ENCODE assay signal across 24 cellular contexts in the genomic region with DNA sequence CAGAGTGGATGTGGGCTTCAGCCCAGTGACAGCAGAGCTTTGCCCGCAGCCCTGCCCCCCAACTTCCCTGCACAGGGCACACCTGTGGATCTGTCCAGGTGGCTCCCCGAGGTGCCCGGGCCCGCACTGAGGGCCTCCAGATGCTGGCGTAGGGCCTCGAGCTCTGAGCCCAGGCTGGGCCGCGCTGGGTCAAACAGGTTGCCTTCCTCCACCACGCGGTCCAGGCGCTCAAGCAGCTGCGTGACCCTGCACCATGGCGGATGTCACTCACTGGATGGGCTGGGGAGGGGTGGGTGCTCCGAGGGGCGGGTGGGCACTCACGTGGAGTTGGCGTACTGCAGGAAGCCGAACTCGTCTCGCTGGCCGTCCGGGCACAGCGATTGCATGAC. TPM values are rescaled to one million over a fixed set of nuclear protein-coding genes. Genes with fewer than 3 reads are reported as not detected.
DNase-seq lines count a peak whose midpoint lies in the region; ATAC-seq, FAIRE-seq and TF ChIP-seq lines count a peak whose summit lies in the region.
"Had no signal": no experiment of that assay in that cellular context is flagged by ENCODE, and none has a peak within 500 bp of the region (broad histone marks: within the 10 kb centered on the region; RNA-seq: fewer than 3 reads in every experiment).

No MANE protein-coding gene starts in this region.

- no peak overlapping the region for H3K4me3 Mint-ChIP-seq in T-helper 17 cell
- H3K4me3 Mint-ChIP-seq: activated CD4-positive, alpha-beta T cell treated with anti-CD3 and anti-CD28 coated beads for 36 hours; activated naive CD4-positive, alpha-beta T cell treated with anti-CD3 and anti-CD28 coated beads for 36 hours; immature natural killer cell; mesothelial cell of epicardium; natural killer cell; stimulated activated naive B cell treated with anti-CD40 and anti-IgM and Interleukin-4, amounts not matched to agents 10 μg/mL and 1 μg/mL and 100 μg/mL, for 72 hours had no signal

- in situ Hi-C loops in HepG2 (cut with HindIII; ENCODE audit: extremely low pct_ligation_motif_present, low pct_unique_long_range_greater_than_20kb), result no loop called here
- in situ Hi-C loops in mammary epithelial cell (cut with MboI; ENCODE audit: low sequenced_read_pairs in 2 of 2), result no loop called here

- peak overlapping the region; percentile 36 for H3K27ac ChIP-seq in HepG2 (ENCODE audit: extremely low read length, insufficient read depth, low read length)
- no peak overlapping the region for H3K27ac ChIP-seq in mammary epithelial cell (ENCODE audit: insufficient read depth, low read depth, low read length)
- H3K27ac ChIP-seq: esophagus squamous epithelium, left ventricle myocardium inferior, thoracic aorta had no signal

- POLR2A ChIA-PET in HepG2 (lab: Yijun Ruan, JAX), result interaction anchor here (0.7 to 1.7 kb wide), 8 partner anchors 9 to 223 kb away, joined by 3 to 6 read pairs (median 4); a partner anchor contains a TSS

- H3K27me3 Mint-ChIP-seq in T-helper 17 cell, result no peaks in the 10 kb centered on the region
- H3K27me3 Mint-ChIP-seq: activated CD4-positive, alpha-beta T cell treated with anti-CD3 and anti-CD28 coated beads for 36 hours; CD4-positive, alpha-beta T cell; stimulated activated naive B cell treated with anti-CD40 and anti-IgM and Interleukin-4, amounts not matched to agents 10 μg/mL and 1 μg/mL and 100 μg/mL, for 72 hours had no signal

- DNase-seq in T-helper 17 cell, result no peak
- DNase-seq in HepG2 (ENCODE audit: low spot score), result no peak
- no peak for DNase-seq in mammary epithelial cell
- no peak for DNase-seq in HPDE6-E6E7 (ENCODE audit: extremely low spot score)
- DNase-seq: cortex of kidney; esophagus squamous epithelium; left ventricle myocardium inferior; NCI-H1694; stimulated activated naive B cell treated with anti-CD40 and anti-IgM and Interleukin-4, amounts not matched to agents 10 μg/mL and 1 μg/mL and 100 μg/mL, for 72 hours had no signal

- H3K27me3 ChIP-seq in HepG2 (ENCODE audit: control insufficient read depth in 1 of 2, insufficient read depth in 2 of 2, low read length in 2 of 2) (peaks cover 0 to 5% of the 10 kb centered on the region in 2 experiments; a peak in 1 of 5 replicates), mammary epithelial cell (ENCODE audit: insufficient read depth, low read length) (no peaks in the 10 kb centered on the region)
- H3K27me3 ChIP-seq: breast epithelium, esophagus squamous epithelium had no signal

- no peak for TF ChIP-seq CTCF in HepG2 (CRISPR knock-in tag; IDR thresholded peaks at IDR 0.05)
- TF ChIP-seq CTCF in mammary epithelial cell (conservative IDR thresholded peaks at IDR 0.05 in 1 of 2, IDR thresholded peaks at IDR 0.05 in 1 of 2; ENCODE audit: extremely low read depth in 1 of 2, insufficient read depth in 1 of 2, low read depth in 1 of 2, low read length in 2 of 2), result no peak

- intact Hi-C loops in HepG2 (cut with micrococcal nuclease; ENCODE audit: unreplicated experiment), result no loop called here
- intact Hi-C loops in mammary epithelial cell (cut with micrococcal nuclease), result loop anchor here (2.0 kb wide), 1 partner anchor 30 kb away; a partner anchor contains a TSS

- H3K4me1 Mint-ChIP-seq in T-helper 17 cell, result peaks cover 14% of the 10 kb centered on the region

- dilution Hi-C loops in mammary epithelial cell (cut with HindIII; ENCODE audit: low sequenced_read_pairs), result no loop called here

- H2AFZ ChIP-seq in HepG2 (ENCODE audit: low read length) (no peak overlapping the region), mammary epithelial cell (ENCODE audit: low read depth, low read length) (no peak overlapping the region)

- 81% methylated on average over 22 of the region's 23 CpGs for WGBS in HepG2 (ENCODE audit: low lambda C conversion rate)
- 98% methylated on average over 12 of the region's 23 CpGs for WGBS in mammary epithelial cell (ENCODE audit: low coverage, missing lambda C conversion rate)

- no peaks in the 10 kb centered on the region for H3K36me3 Mint-ChIP-seq in T-helper 17 cell (ENCODE audit: low read depth)
- H3K36me3 Mint-ChIP-seq: natural killer cell had no signal

- peak overlapping the region; percentile 45; the same call in 1 of the 2 replicates for H3K4me2 ChIP-seq in HepG2 (ENCODE audit: low read depth, low read length)
- no peak overlapping the region for H3K4me2 ChIP-seq in mammary epithelial cell (ENCODE audit: insufficient read depth, low read depth, low read length)

- no peak for FAIRE-seq in HepG2 (lab: Jason Lieb, UNC)
- FAIRE-seq: frontal cortex had no signal

- H3K9ac ChIP-seq in HepG2 (ENCODE audit: insufficient read depth, low read depth, low read length) (peak overlapping the region; percentile 11; the same call in 1 of the 2 replicates), mammary epithelial cell (ENCODE audit: insufficient read depth, low read length) (no peak overlapping the region)

- H3K79me2 ChIP-seq in HepG2 (ENCODE audit: insufficient read depth, low read length), result no peaks in the 10 kb centered on the region
- no peaks in the 10 kb centered on the region for H3K79me2 ChIP-seq in mammary epithelial cell (ENCODE audit: insufficient read depth, low read length)

- no peak for TF ChIP-seq POLR2A in HepG2 (IDR thresholded peaks at IDR 0.05; ENCODE audit: insufficient read depth in 1 of 2, low read depth in 2 of 2, low read length in 2 of 2)

- no peak for ATAC-seq in T-helper 17 cell
- peak; percentile 3; the same call in 2 of the 3 replicates for ATAC-seq in HepG2
- no peak for ATAC-seq in GM18870 (IDR thresholded peaks at IDR 0.05; ENCODE audit: unreplicated experiment)

- no peaks in the 10 kb centered on the region for H3K9me3 ChIP-seq in T-helper 17 cell (ENCODE audit: control insufficient read depth, low read length, poor library complexity, severe bottlenecking)
- no peaks in the 10 kb centered on the region for H3K9me3 ChIP-seq in HepG2 (ENCODE audit: low read length)
- H3K9me3 ChIP-seq in mammary epithelial cell (replicated peaks; ENCODE audit: insufficient read depth, low read length), result peaks cover 3% of the 10 kb centered on the region
- H3K9me3 ChIP-seq: breast epithelium, esophagus squamous epithelium, left ventricle myocardium inferior, thoracic aorta had no signal

- H3K4me3 ChIP-seq in HepG2 (replicated peaks in 1 of 3; ENCODE audit: insufficient read depth in 1 of 3, low read depth in 2 of 3, low read length in 3 of 3) (no peak overlapping the region; a peak in 1 of 6 replicates), mammary epithelial cell (replicated peaks in 1 of 3; ENCODE audit: insufficient read depth in 1 of 3, low read depth in 2 of 3, low read length in 3 of 3) (no peak overlapping the region)
- H3K4me3 ChIP-seq: breast epithelium, esophagus squamous epithelium, left ventricle myocardium inferior, thoracic aorta had no signal

- H4K20me1 ChIP-seq in HepG2 (ENCODE audit: insufficient read depth, low read length) (no peaks in the 10 kb centered on the region), mammary epithelial cell (ENCODE audit: insufficient read depth, low read length) (no peaks in the 10 kb centered on the region)

- no peaks in the 10 kb centered on the region for H3K36me3 ChIP-seq in HepG2 (replicated peaks in 1 of 2; ENCODE audit: control insufficient read depth in 1 of 2, insufficient read depth in 2 of 2, low read length in 2 of 2)
- H3K36me3 ChIP-seq in mammary epithelial cell (ENCODE audit: insufficient read depth, low read length), result no peaks in the 10 kb centered on the region
- H3K36me3 ChIP-seq: breast epithelium had no signal

- no TSS peak for BruUV-seq in HepG2 (replicated peaks; lab: Mats Ljungman, UMichigan)
- no TSS peak for BruUV-seq in mammary epithelial cell (replicated peaks; lab: Mats Ljungman, UMichigan)

- TF ChIP-seq RAD21 in HepG2 (CRISPR knock-in tag; IDR thresholded peaks at IDR 0.05), result no peak

- TF ChIP-seq EP300 in HepG2 (IDR thresholded peaks at IDR 0.05; ENCODE audit: low read depth in 2 of 2, low read length in 2 of 2) (no peak), HepG2 (CRISPR knock-in tag; IDR thresholded peaks at IDR 0.05; ENCODE audit: borderline replicate concordance) (no peak)

- CTCF ChIA-PET in HepG2 (lab: Yijun Ruan, JAX; ENCODE audit: low intra/inter-chr PET ratio, low total read pairs) (no interaction called here), mammary epithelial cell (lab: Charles Lee; ENCODE audit: low non-redundant PET) (no interaction called here)

- H3K4me1 ChIP-seq in HepG2 (ENCODE audit: insufficient read depth, low read length), result peaks cover 61% of the 10 kb centered on the region
- peaks cover 25% of the 10 kb centered on the region for H3K4me1 ChIP-seq in mammary epithelial cell (ENCODE audit: insufficient read depth, low read length)

- H3K27ac Mint-ChIP-seq in T-helper 17 cell, result peak overlapping the region; percentile 44
- H3K27ac Mint-ChIP-seq: activated CD4-positive, alpha-beta T cell treated with anti-CD3 and anti-CD28 coated beads for 36 hours; activated naive CD4-positive, alpha-beta T cell treated with anti-CD3 and anti-CD28 coated beads for 36 hours; CD4-positive, alpha-beta T cell; mesothelial cell of epicardium had no signal

RNA-seq across cellular contexts. Expression of a gene that starts 5.4 kb away (rescaled TPM):
- 100 to 1,000 TPM; 120 to 131 TPM for total RNA-seq in T-helper 17 cell
- total RNA-seq in HepG2 (2016; rRNA removed; fragmentation: Illumina TruSeq; extraction: Trizol), result 0.72 and 2.9 TPM in 2 replicates
- 0.35 and 1.1 TPM in 2 replicates for total RNA-seq in HepG2 (2016; cell fraction: cytosol; rRNA removed; fragmentation: Illumina TruSeq; extraction: Trizol; ENCODE audit: low read depth)
- 1.1 and 2.6 TPM in 2 replicates for total RNA-seq in HepG2 (2016; cell fraction: insoluble cytoplasmic fraction; rRNA removed; fragmentation: Illumina TruSeq; extraction: Trizol)
- total RNA-seq in HepG2 (2016; cell fraction: membrane; rRNA removed; fragmentation: Illumina TruSeq; extraction: Trizol), result 0.96 and 1.1 TPM in 2 replicates
- 5.7 and 7.0 TPM in 2 replicates for total RNA-seq in HepG2 (2016; cell fraction: nucleus; rRNA removed; fragmentation: Illumina TruSeq; extraction: Trizol)
- polyA plus RNA-seq in HepG2 (2011; rRNA removed), result 19.2 and 21.0 TPM in 2 replicates
- 8.6 and 13.3 TPM in 2 replicates for polyA plus RNA-seq in HepG2 (2011; cell fraction: cytosol; rRNA removed)
- 246 and 388 TPM in 2 replicates for polyA plus RNA-seq in HepG2 (2011; cell fraction: nucleus; rRNA removed)
- 22.2 and 22.7 TPM in 2 replicates for polyA plus RNA-seq in HepG2 (2012)
- polyA plus RNA-seq in HepG2 (2016; cell fraction: cytosol; fragmentation: Illumina TruSeq; extraction: Trizol; ENCODE audit: low read depth), result 0.33 and 0.37 TPM in 2 replicates
- polyA plus RNA-seq in HepG2 (2016; cell fraction: insoluble cytoplasmic fraction; fragmentation: Illumina TruSeq; extraction: Trizol; ENCODE audit: low read depth), result 0.39 and 1.4 TPM in 2 replicates
- 0.64 and 0.73 TPM in 2 replicates for polyA plus RNA-seq in HepG2 (2016; cell fraction: membrane; fragmentation: Illumina TruSeq; extraction: Trizol; ENCODE audit: low read depth)
- polyA plus RNA-seq in HepG2 (2016; cell fraction: nucleus; fragmentation: Illumina TruSeq; extraction: Trizol; ENCODE audit: insufficient read depth, low read depth), result 15.6 and 16.5 TPM in 2 replicates
- 35.7 and 56.6 TPM in 2 replicates for polyA minus RNA-seq in HepG2 (2011; rRNA and poly(A)+ RNA removed; ENCODE audit: low replicate concordance)
- polyA minus RNA-seq in HepG2 (2011; cell fraction: cytosol; rRNA and poly(A)+ RNA removed), result 7.6 and 10.1 TPM in 2 replicates
- polyA minus RNA-seq in HepG2 (2011; cell fraction: nucleus; rRNA and poly(A)+ RNA removed), result 20.8 and 28.6 TPM in 2 replicates
- 10 to 100 TPM; 28.8 to 44.3 TPM for total RNA-seq in mammary epithelial cell
- 24.9 TPM for polyA plus RNA-seq in mammary epithelial cell
- polyA minus RNA-seq in mammary epithelial cell, result 45.9 TPM

RNA-seq across cellular contexts. Expression of a gene that starts 9.3 kb away (rescaled TPM):
- total RNA-seq in T-helper 17 cell (10 to 100 TPM in 1 of 2 donors, 1 to 10 TPM in 1; 7.7 to 10.6 TPM), HepG2 (2016; rRNA removed; fragmentation: Illumina TruSeq; extraction: Trizol) (not detected in 2 replicates), mammary epithelial cell (not detected)
- total RNA-seq in HepG2 (2016; cell fraction: cytosol; rRNA removed; fragmentation: Illumina TruSeq; extraction: Trizol; ENCODE audit: low read depth), result not detected in 2 replicates
- not detected in 2 replicates for total RNA-seq in HepG2 (2016; cell fraction: insoluble cytoplasmic fraction; rRNA removed; fragmentation: Illumina TruSeq; extraction: Trizol)
- not detected in 2 replicates for total RNA-seq in HepG2 (2016; cell fraction: membrane; rRNA removed; fragmentation: Illumina TruSeq; extraction: Trizol)
- not detected in 2 replicates for total RNA-seq in HepG2 (2016; cell fraction: nucleus; rRNA removed; fragmentation: Illumina TruSeq; extraction: Trizol)
- polyA plus RNA-seq in HepG2 (2011; rRNA removed) (0.05 TPM in 1 of 2 replicates, not detected in the other), mammary epithelial cell (not detected)
- polyA plus RNA-seq in HepG2 (2011; cell fraction: cytosol; rRNA removed), result 0.05 TPM in 1 of 2 replicates, not detected in the other
- not detected in 2 replicates for polyA plus RNA-seq in HepG2 (2011; cell fraction: nucleus; rRNA removed)
- polyA plus RNA-seq in HepG2 (2012), result not detected in 2 replicates
- polyA plus RNA-seq in HepG2 (2016; cell fraction: cytosol; fragmentation: Illumina TruSeq; extraction: Trizol; ENCODE audit: low read depth), result not detected in 2 replicates
- polyA plus RNA-seq in HepG2 (2016; cell fraction: insoluble cytoplasmic fraction; fragmentation: Illumina TruSeq; extraction: Trizol; ENCODE audit: low read depth), result not detected in 2 replicates
- not detected in 2 replicates for polyA plus RNA-seq in HepG2 (2016; cell fraction: membrane; fragmentation: Illumina TruSeq; extraction: Trizol; ENCODE audit: low read depth)
- not detected in 2 replicates for polyA plus RNA-seq in HepG2 (2016; cell fraction: nucleus; fragmentation: Illumina TruSeq; extraction: Trizol; ENCODE audit: insufficient read depth, low read depth)
- 0.07 TPM in 1 of 2 replicates, not detected in the other for polyA minus RNA-seq in HepG2 (2011; rRNA and poly(A)+ RNA removed; ENCODE audit: low replicate concordance)
- polyA minus RNA-seq in HepG2 (2011; cell fraction: cytosol; rRNA and poly(A)+ RNA removed), result not detected in 2 replicates
- polyA minus RNA-seq in HepG2 (2011; cell fraction: nucleus; rRNA and poly(A)+ RNA removed), result not detected in 2 replicates
- not detected for polyA minus RNA-seq in mammary epithelial cell
- total RNA-seq: activated naive CD4-positive, alpha-beta T cell treated with anti-CD3 and anti-CD28 coated beads for 36 hours; breast epithelium; frontal cortex; H4; left ventricle myocardium inferior; LHCN-M2; renal cortical epithelial cell; thoracic aorta had no signal

RNA-seq across cellular contexts. Expression of a gene that starts 23.4 kb away (rescaled TPM):
- 100 to 1,000 TPM; 139 to 202 TPM for total RNA-seq in T-helper 17 cell
- total RNA-seq in HepG2 (2016; rRNA removed; fragmentation: Illumina TruSeq; extraction: Trizol), result 0.63 and 0.84 TPM in 2 replicates
- total RNA-seq in HepG2 (2016; cell fraction: cytosol; rRNA removed; fragmentation: Illumina TruSeq; extraction: Trizol; ENCODE audit: low read depth), result 1.2 TPM in 1 of 2 replicates, not detected in the other
- total RNA-seq in HepG2 (2016; cell fraction: insoluble cytoplasmic fraction; rRNA removed; fragmentation: Illumina TruSeq; extraction: Trizol), result 0.65 and 1.7 TPM in 2 replicates
- total RNA-seq in HepG2 (2016; cell fraction: membrane; rRNA removed; fragmentation: Illumina TruSeq; extraction: Trizol), result 0.59 and 0.79 TPM in 2 replicates
- 2.7 and 4.8 TPM in 2 replicates for total RNA-seq in HepG2 (2016; cell fraction: nucleus; rRNA removed; fragmentation: Illumina TruSeq; extraction: Trizol)
- 5.4 and 7.0 TPM in 2 replicates for polyA plus RNA-seq in HepG2 (2011; rRNA removed)
- 1.7 and 3.4 TPM in 2 replicates for polyA plus RNA-seq in HepG2 (2011; cell fraction: cytosol; rRNA removed)
- polyA plus RNA-seq in HepG2 (2011; cell fraction: nucleus; rRNA removed), result 93.3 and 114 TPM in 2 replicates
- polyA plus RNA-seq in HepG2 (2012), result 4.5 and 8.4 TPM in 2 replicates
- polyA plus RNA-seq in HepG2 (2016; cell fraction: cytosol; fragmentation: Illumina TruSeq; extraction: Trizol; ENCODE audit: low read depth), result 1.00 and 1.1 TPM in 2 replicates
- 0.67 and 1.8 TPM in 2 replicates for polyA plus RNA-seq in HepG2 (2016; cell fraction: insoluble cytoplasmic fraction; fragmentation: Illumina TruSeq; extraction: Trizol; ENCODE audit: low read depth)
- polyA plus RNA-seq in HepG2 (2016; cell fraction: membrane; fragmentation: Illumina TruSeq; extraction: Trizol; ENCODE audit: low read depth), result 1.1 and 1.5 TPM in 2 replicates
- 9.8 and 12.2 TPM in 2 replicates for polyA plus RNA-seq in HepG2 (2016; cell fraction: nucleus; fragmentation: Illumina TruSeq; extraction: Trizol; ENCODE audit: insufficient read depth, low read depth)
- polyA minus RNA-seq in HepG2 (2011; rRNA and poly(A)+ RNA removed; ENCODE audit: low replicate concordance), result 1.9 and 12.5 TPM in 2 replicates
- 2.9 and 3.0 TPM in 2 replicates for polyA minus RNA-seq in HepG2 (2011; cell fraction: cytosol; rRNA and poly(A)+ RNA removed)
- polyA minus RNA-seq in HepG2 (2011; cell fraction: nucleus; rRNA and poly(A)+ RNA removed), result 3.9 and 4.2 TPM in 2 replicates
- 10 to 100 TPM; 15.5 to 86.8 TPM for total RNA-seq in mammary epithelial cell
- polyA plus RNA-seq in mammary epithelial cell, result 19.3 TPM
- polyA minus RNA-seq in mammary epithelial cell, result 12.7 TPM

RNA-seq across cellular contexts. Expression of a gene that starts 26.2 kb away (rescaled TPM):
- total RNA-seq in T-helper 17 cell (1 to 10 TPM; 1.9 to 2.1 TPM), HepG2 (2016; rRNA removed; fragmentation: Illumina TruSeq; extraction: Trizol) (0.34 and 0.51 TPM in 2 replicates), mammary epithelial cell (10 to 100 TPM in 1 of 2 donors, 1 to 10 TPM in 1; 9.5 to 27.0 TPM)
- total RNA-seq in HepG2 (2016; cell fraction: cytosol; rRNA removed; fragmentation: Illumina TruSeq; extraction: Trizol; ENCODE audit: low read depth), result 0.35 and 0.40 TPM in 2 replicates
- 0.43 and 0.58 TPM in 2 replicates for total RNA-seq in HepG2 (2016; cell fraction: insoluble cytoplasmic fraction; rRNA removed; fragmentation: Illumina TruSeq; extraction: Trizol)
- 0.19 and 0.62 TPM in 2 replicates for total RNA-seq in HepG2 (2016; cell fraction: membrane; rRNA removed; fragmentation: Illumina TruSeq; extraction: Trizol)
- total RNA-seq in HepG2 (2016; cell fraction: nucleus; rRNA removed; fragmentation: Illumina TruSeq; extraction: Trizol), result 0.56 TPM in 1 of 2 replicates, not detected in the other
- polyA plus RNA-seq in HepG2 (2011; rRNA removed) (1.5 and 1.6 TPM in 2 replicates), mammary epithelial cell (9.4 TPM)
- 1.5 and 3.0 TPM in 2 replicates for polyA plus RNA-seq in HepG2 (2011; cell fraction: cytosol; rRNA removed)
- polyA plus RNA-seq in HepG2 (2011; cell fraction: nucleus; rRNA removed), result 2.6 and 3.8 TPM in 2 replicates
- 0.47 and 1.5 TPM in 2 replicates for polyA plus RNA-seq in HepG2 (2012)
- 0.97 and 1.4 TPM in 2 replicates for polyA plus RNA-seq in HepG2 (2016; cell fraction: cytosol; fragmentation: Illumina TruSeq; extraction: Trizol; ENCODE audit: low read depth)
- polyA plus RNA-seq in HepG2 (2016; cell fraction: insoluble cytoplasmic fraction; fragmentation: Illumina TruSeq; extraction: Trizol; ENCODE audit: low read depth), result 0.32 and 0.41 TPM in 2 replicates
- 0.56 and 0.76 TPM in 2 replicates for polyA plus RNA-seq in HepG2 (2016; cell fraction: membrane; fragmentation: Illumina TruSeq; extraction: Trizol; ENCODE audit: low read depth)
- 0.97 and 1.2 TPM in 2 replicates for polyA plus RNA-seq in HepG2 (2016; cell fraction: nucleus; fragmentation: Illumina TruSeq; extraction: Trizol; ENCODE audit: insufficient read depth, low read depth)
- 0.78 and 9.4 TPM in 2 replicates for polyA minus RNA-seq in HepG2 (2011; rRNA and poly(A)+ RNA removed; ENCODE audit: low replicate concordance)
- 0.89 and 3.1 TPM in 2 replicates for polyA minus RNA-seq in HepG2 (2011; cell fraction: cytosol; rRNA and poly(A)+ RNA removed)
- polyA minus RNA-seq in HepG2 (2011; cell fraction: nucleus; rRNA and poly(A)+ RNA removed), result 0.64 TPM in 1 of 2 replicates, not detected in the other
- polyA minus RNA-seq in mammary epithelial cell, result 1.1 TPM
- total RNA-seq: activated CD4-positive, alpha-beta T cell treated with anti-CD3 and anti-CD28 coated beads for 36 hours; activated CD8-positive, alpha-beta memory T cell treated with anti-CD3 and anti-CD28 coated beads for 36 hours; activated naive CD4-positive, alpha-beta T cell treated with anti-CD3 and anti-CD28 coated beads for 36 hours; frontal cortex; osteocyte had no signal

RNA-seq across cellular contexts. Expression of a gene that starts 30.4 kb away (rescaled TPM):
- total RNA-seq in T-helper 17 cell (10 to 100 TPM; 85.7 to 89.9 TPM), HepG2 (2016; rRNA removed; fragmentation: Illumina TruSeq; extraction: Trizol) (20.7 and 31.9 TPM in 2 replicates), mammary epithelial cell (10 to 100 TPM in 1 of 2 donors, 1 to 10 TPM in 1; 6.8 to 35.2 TPM)
- total RNA-seq in HepG2 (2016; cell fraction: cytosol; rRNA removed; fragmentation: Illumina TruSeq; extraction: Trizol; ENCODE audit: low read depth), result 28.4 and 30.8 TPM in 2 replicates
- total RNA-seq in HepG2 (2016; cell fraction: insoluble cytoplasmic fraction; rRNA removed; fragmentation: Illumina TruSeq; extraction: Trizol), result 19.3 and 34.8 TPM in 2 replicates
- total RNA-seq in HepG2 (2016; cell fraction: membrane; rRNA removed; fragmentation: Illumina TruSeq; extraction: Trizol), result 30.5 and 31.8 TPM in 2 replicates
- total RNA-seq in HepG2 (2016; cell fraction: nucleus; rRNA removed; fragmentation: Illumina TruSeq; extraction: Trizol), result 36.2 and 38.0 TPM in 2 replicates
- polyA plus RNA-seq in HepG2 (2011; rRNA removed) (14.0 and 18.0 TPM in 2 replicates), mammary epithelial cell (23.7 TPM)
- 10.4 and 21.3 TPM in 2 replicates for polyA plus RNA-seq in HepG2 (2011; cell fraction: cytosol; rRNA removed)
- 117 and 140 TPM in 2 replicates for polyA plus RNA-seq in HepG2 (2011; cell fraction: nucleus; rRNA removed)
- polyA plus RNA-seq in HepG2 (2012), result 8.5 and 8.9 TPM in 2 replicates
- polyA plus RNA-seq in HepG2 (2016; cell fraction: cytosol; fragmentation: Illumina TruSeq; extraction: Trizol; ENCODE audit: low read depth), result 30.9 and 37.1 TPM in 2 replicates
- 23.2 and 27.0 TPM in 2 replicates for polyA plus RNA-seq in HepG2 (2016; cell fraction: insoluble cytoplasmic fraction; fragmentation: Illumina TruSeq; extraction: Trizol; ENCODE audit: low read depth)
- 29.8 and 34.5 TPM in 2 replicates for polyA plus RNA-seq in HepG2 (2016; cell fraction: membrane; fragmentation: Illumina TruSeq; extraction: Trizol; ENCODE audit: low read depth)
- 77.5 and 82.4 TPM in 2 replicates for polyA plus RNA-seq in HepG2 (2016; cell fraction: nucleus; fragmentation: Illumina TruSeq; extraction: Trizol; ENCODE audit: insufficient read depth, low read depth)
- 2.3 and 31.7 TPM in 2 replicates for polyA minus RNA-seq in HepG2 (2011; rRNA and poly(A)+ RNA removed; ENCODE audit: low replicate concordance)
- 1.6 and 2.8 TPM in 2 replicates for polyA minus RNA-seq in HepG2 (2011; cell fraction: cytosol; rRNA and poly(A)+ RNA removed)
- 6.6 and 7.3 TPM in 2 replicates for polyA minus RNA-seq in HepG2 (2011; cell fraction: nucleus; rRNA and poly(A)+ RNA removed)
- polyA minus RNA-seq in mammary epithelial cell, result 29.1 TPM

Comparison
In these comparisons a context has a peak if more than half of its experiments do, and no peak if none do; other contexts are left out.
1. RNA of a gene that starts 9.3 kb away (total RNA-seq): 7.7 to 10.6 TPM in T-helper 17 cell; not detected in HepG2 and not detected in mammary epithelial cell; every median in the first group is over 4 times any median in the second.